ENCODE assay signal across 8 cellular contexts in genomic region chr7:65879292-65880153, GRCh38. TPM values are rescaled to one million over a fixed set of nuclear protein-coding genes. Genes with fewer than 3 reads are reported as not detected.
DNase-seq lines count a peak whose midpoint lies in the region; ATAC-seq, FAIRE-seq and TF ChIP-seq lines count a peak whose summit lies in the region.
"Not testable (repeated sequence)": the region's sequence is repeated elsewhere in the genome, so short reads cannot be mapped to it uniquely, and the experiment has no call there.

No MANE protein-coding gene starts in this region.

- H3K36me3 Mint-ChIP-seq in MCF 10A (ENCODE audit: insufficient read depth, unreplicated experiment) = not testable (repeated sequence)

- peaks cover 15% of the 10 kb centered on the region for H3K9me3 ChIP-seq in BLaER1
- not testable (repeated sequence) for H3K9me3 ChIP-seq in lower lobe of right lung, stomach

- not testable (repeated sequence) for H3K27me3 ChIP-seq in BLaER1; lower lobe of right lung (ENCODE audit: low read depth); stomach

- H3K9ac ChIP-seq in BLaER1 = not testable (repeated sequence)

- H3K4me3 Mint-ChIP-seq in MCF 10A (ENCODE audit: unreplicated experiment) = not testable (repeated sequence)

- not testable (repeated sequence) for H3K27me3 Mint-ChIP-seq in MCF 10A (ENCODE audit: insufficient read depth, unreplicated experiment)

- not testable (repeated sequence) for H3K9me3 Mint-ChIP-seq in MCF 10A (ENCODE audit: unreplicated experiment)

- peak; percentile 65 for ATAC-seq in GM18868 (IDR thresholded peaks at IDR 0.05; ENCODE audit: unreplicated experiment)
- ATAC-seq in GM21529 (IDR thresholded peaks at IDR 0.05; ENCODE audit: unreplicated experiment) = peak; percentile 42
- ATAC-seq in HG03103 (IDR thresholded peaks at IDR 0.05; ENCODE audit: low read depth, unreplicated experiment) = peak; percentile 41
- peak in 1 of 2 donors; percentile 24 for ATAC-seq in lower lobe of right lung

- H3K27ac ChIP-seq in BLaER1 = not testable (repeated sequence)
- H3K27ac ChIP-seq in lower lobe of right lung (peak overlapping the region; percentile 24), stomach (peak overlapping the region in 3 of 5 donors; percentile 40 to 88 (median 72))

- not testable (repeated sequence) for TF ChIP-seq CTCF in MCF 10A (IDR thresholded peaks at IDR 0.05; ENCODE audit: unreplicated experiment); lower lobe of right lung (IDR thresholded peaks at IDR 0.05); stomach (IDR thresholded peaks at IDR 0.05)

- H3K4me3 ChIP-seq in BLaER1, lower lobe of right lung, stomach: not testable (repeated sequence)

- DNase-seq in RCC 7860 (ENCODE audit: low spot score); MCF 10A (ENCODE audit: unreplicated experiment); lower lobe of right lung; stomach: not testable (repeated sequence)

- not testable (repeated sequence) for H3K4me1 Mint-ChIP-seq in MCF 10A (ENCODE audit: insufficient read depth, unreplicated experiment)

- BruUV-seq in MCF 10A (replicated peaks; lab: Mats Ljungman, UMichigan) = not testable (repeated sequence)

- intact Hi-C loops in MCF 10A (cut with micrococcal nuclease) = loop anchor here (10.0 kb wide), 1 partner anchor 125 kb away; no protein-coding TSS in a partner anchor
- intact Hi-C loops in lower lobe of right lung (cut with DNase I); stomach (cut with DNase I; ENCODE audit: low total_unique reads): not testable (repeated sequence)

- H4K20me1 ChIP-seq in BLaER1 = peaks cover 71% of the 10 kb centered on the region

- H3K4me1 ChIP-seq in BLaER1 (peaks cover 24% of the 10 kb centered on the region), stomach (peaks cover 0 to 22% (median 10%) of the 10 kb centered on the region in 4 donors)
- H3K4me1 ChIP-seq in lower lobe of right lung = not testable (repeated sequence)

- 61 to 87% (median 68%) methylated on average over 5 of the region's 5 CpGs for WGBS in stomach, 5 donors

- peaks cover 50% of the 10 kb centered on the region for H3K36me3 ChIP-seq in BLaER1
- not testable (repeated sequence) for H3K36me3 ChIP-seq in lower lobe of right lung, stomach

- TF ChIP-seq EP300 in stomach (IDR thresholded peaks at IDR 0.05) = not testable (repeated sequence)

- POLR2A ChIA-PET in MCF 10A (lab: Yijun Ruan, JAX) = not testable (repeated sequence)

- not testable (repeated sequence) for TF ChIP-seq POLR2A in stomach (IDR thresholded peaks at IDR 0.05)

- CTCF ChIA-PET in MCF 10A (lab: Yijun Ruan, JAX) = not testable (repeated sequence)

- FAIRE-seq in RCC 7860 (lab: Jason Lieb, UNC) = peak; percentile 67

- peak overlapping the region; percentile 55 for H3K4me2 ChIP-seq in BLaER1

- peak overlapping the region; percentile 4 for H3K27ac Mint-ChIP-seq in MCF 10A (ENCODE audit: low read depth, unreplicated experiment)

RNA-seq across cellular contexts. Expression of gene VKORC1L1, which starts 6.6 kb away (rescaled TPM):
- total RNA-seq in MCF 10A (2022) (28.7 and 32.1 TPM in 2 replicates), lower lobe of right lung (35.2 TPM), stomach (10 to 100 TPM in 3 of 5 donors, 1 to 10 TPM in 2; 1.8 to 31.6 (median 10.6) TPM)
- 1 to 10 TPM; 5.0 to 7.3 (median 5.7) TPM for polyA plus RNA-seq in stomach
